1 cellular context compared by ENCODE assay signal in the genomic region with DNA sequence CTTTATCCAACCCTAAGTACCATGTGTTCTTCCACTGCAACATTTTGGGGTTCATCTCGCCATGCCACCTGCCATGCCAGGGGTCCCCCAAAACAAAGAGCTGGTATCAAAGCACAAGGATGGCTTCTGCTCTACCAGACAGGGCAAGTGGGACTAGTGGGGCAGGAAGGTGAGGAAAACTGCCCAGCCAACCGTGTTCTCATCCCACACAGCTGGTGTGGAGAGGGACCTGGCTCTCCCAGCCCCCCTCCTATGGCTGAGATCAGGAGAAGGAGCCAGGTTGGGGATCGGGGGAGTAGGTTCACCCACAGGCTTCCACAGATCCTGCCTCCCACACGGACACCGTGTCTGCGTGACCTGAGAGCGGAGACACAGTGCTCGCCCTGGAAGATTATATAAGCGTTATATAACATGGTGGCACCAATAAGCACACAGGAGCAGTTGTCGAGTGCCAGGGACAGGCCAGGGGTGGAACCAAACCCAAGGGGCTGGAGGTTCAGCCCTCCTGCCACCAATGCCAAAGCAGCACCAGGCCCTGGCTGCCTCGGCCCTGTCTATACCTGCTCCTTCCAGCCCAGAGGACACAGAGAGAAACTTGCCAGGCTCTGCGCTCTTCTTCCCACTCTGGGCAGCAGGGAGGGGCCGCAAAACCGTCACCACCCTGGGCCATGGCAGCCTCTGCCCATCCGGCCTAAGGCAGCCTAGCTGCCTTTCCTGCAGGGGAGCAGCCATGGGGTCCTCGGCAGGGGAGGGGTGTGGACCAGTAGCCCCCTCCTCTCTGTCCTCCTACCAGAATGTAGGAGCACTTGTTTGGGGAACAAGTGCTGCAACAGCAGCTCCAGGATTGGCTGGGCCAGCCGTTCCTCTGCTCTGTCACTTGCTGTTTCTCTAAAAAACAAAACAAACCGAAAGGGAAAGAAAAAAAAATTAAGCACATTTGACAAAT.
TF ChIP-seq lines count a peak whose summit lies in the region.

No MANE protein-coding gene starts in this region.

TF ChIP-seq in endothelial cell of umbilical vein, 7 proteins besides CTCF, POLR2A, EP300 and RAD21:
- TF ChIP-seq MAX (IDR thresholded peaks at IDR 0.05; ENCODE audit: insufficient read depth, insufficient read length), result no peak
- no peak for TF ChIP-seq JUN (IDR thresholded peaks at IDR 0.05; ENCODE audit: borderline replicate concordance, insufficient read depth, insufficient read length, low read depth)
